Comparison of ENCODE assay signal across 1 cellular context in the genomic region with DNA sequence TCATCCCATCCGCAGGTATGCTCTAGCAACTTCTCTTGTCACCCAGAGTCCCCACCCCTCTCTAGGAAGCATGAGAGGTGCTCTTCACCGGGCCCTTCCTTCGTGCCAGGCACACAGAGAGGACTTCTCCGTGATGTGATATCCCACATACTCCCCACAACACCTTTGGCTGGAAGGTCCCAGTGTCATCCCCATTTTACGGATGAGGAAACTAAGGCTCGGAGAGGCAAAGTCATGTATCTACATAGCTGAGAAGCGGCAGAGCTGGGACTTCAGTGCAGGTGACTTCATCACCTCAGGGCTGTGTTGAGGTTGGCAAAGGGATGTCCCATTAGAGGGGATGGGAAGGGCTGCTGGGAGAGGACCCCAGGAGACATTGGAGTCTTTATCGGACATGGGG.
TF ChIP-seq lines count a peak whose summit lies in the region.

No MANE protein-coding gene starts in this region.

TF ChIP-seq in IMR-90, 13 proteins besides CTCF, POLR2A, EP300 and RAD21:
- TF ChIP-seq MAFK (IDR thresholded peaks at IDR 0.05; ENCODE audit: low read depth, low read length) (no peak), FOS (IDR thresholded peaks at IDR 0.05; ENCODE audit: low read depth, low read length) (no peak), MAZ (IDR thresholded peaks at IDR 0.05; ENCODE audit: borderline replicate concordance, low read depth, low read length) (no peak), RFX5 (IDR thresholded peaks at IDR 0.05; ENCODE audit: low read depth, low read length) (no peak), MXI1 (IDR thresholded peaks at IDR 0.05; ENCODE audit: borderline replicate concordance, low read depth, low read length) (no peak), CHD1 (IDR thresholded peaks at IDR 0.05; ENCODE audit: low read depth, low read length) (no peak), RCOR1 (IDR thresholded peaks at IDR 0.05; ENCODE audit: insufficient replicate concordance, low read length) (no peak), CEBPB (IDR thresholded peaks at IDR 0.05; ENCODE audit: low read depth, low read length) (no peak), SMC3 (IDR thresholded peaks at IDR 0.05; ENCODE audit: low read depth, low read length) (no peak), NFE2L2 (IDR thresholded peaks at IDR 0.05; ENCODE audit: low read depth, low read length) (no peak), BHLHE40 (IDR thresholded peaks at IDR 0.05; ENCODE audit: low read depth, low read length) (no peak)
- TF ChIP-seq, protein P1, sequence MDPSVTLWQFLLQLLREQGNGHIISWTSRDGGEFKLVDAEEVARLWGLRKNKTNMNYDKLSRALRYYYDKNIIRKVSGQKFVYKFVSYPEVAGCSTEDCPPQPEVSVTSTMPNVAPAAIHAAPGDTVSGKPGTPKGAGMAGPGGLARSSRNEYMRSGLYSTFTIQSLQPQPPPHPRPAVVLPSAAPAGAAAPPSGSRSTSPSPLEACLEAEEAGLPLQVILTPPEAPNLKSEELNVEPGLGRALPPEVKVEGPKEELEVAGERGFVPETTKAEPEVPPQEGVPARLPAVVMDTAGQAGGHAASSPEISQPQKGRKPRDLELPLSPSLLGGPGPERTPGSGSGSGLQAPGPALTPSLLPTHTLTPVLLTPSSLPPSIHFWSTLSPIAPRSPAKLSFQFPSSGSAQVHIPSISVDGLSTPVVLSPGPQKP (IDR thresholded peaks at IDR 0.05; ENCODE audit: borderline replicate concordance, low read depth, low read length), result no peak
- TF ChIP-seq, protein P2, sequence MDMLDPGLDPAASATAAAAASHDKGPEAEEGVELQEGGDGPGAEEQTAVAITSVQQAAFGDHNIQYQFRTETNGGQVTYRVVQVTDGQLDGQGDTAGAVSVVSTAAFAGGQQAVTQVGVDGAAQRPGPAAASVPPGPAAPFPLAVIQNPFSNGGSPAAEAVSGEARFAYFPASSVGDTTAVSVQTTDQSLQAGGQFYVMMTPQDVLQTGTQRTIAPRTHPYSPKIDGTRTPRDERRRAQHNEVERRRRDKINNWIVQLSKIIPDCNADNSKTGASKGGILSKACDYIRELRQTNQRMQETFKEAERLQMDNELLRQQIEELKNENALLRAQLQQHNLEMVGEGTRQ (IDR thresholded peaks at IDR 0.05; ENCODE audit: low read depth, low read length), result no peak
